ENCODE assay signal across 1 cellular context in the genomic region with DNA sequence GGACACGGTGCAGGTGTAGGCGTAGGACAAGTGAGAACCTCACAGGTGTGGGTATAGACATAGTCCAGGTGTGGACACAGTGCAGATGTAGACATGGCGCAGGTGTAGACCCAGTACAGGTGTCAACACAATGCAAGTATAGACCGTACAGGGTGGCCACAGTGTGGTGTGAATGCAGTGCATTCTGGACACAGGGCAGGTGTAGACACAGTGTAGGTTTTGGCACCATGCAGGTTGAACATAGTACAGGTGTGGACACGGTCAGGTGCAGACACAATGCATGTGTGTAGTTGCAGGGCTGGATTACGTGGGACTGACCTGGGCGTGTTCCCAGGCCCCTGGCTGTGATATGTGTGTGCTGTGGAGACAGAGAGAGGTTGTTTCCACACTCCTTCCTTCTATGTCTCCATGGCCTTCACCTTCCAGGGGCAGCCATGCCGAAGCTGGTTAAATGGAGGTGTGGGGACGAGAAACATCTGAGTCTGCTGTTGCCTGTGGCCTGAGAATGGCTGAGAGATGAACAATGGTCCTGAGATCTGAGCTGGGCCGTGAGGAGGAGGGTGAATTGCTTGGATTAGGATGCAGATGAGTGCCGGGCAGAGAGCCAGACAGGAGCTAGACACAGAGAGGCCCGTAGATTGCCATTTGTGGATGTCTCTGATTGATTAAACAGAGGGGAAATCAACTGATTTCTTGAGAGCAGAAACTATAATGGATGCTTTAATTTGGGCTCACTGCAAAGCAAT.
TF ChIP-seq lines count a peak whose summit lies in the region.

No MANE protein-coding gene starts in this region.

TF ChIP-seq in SK-N-SH treated with all-trans-retinoic acid at 6 μM for 48 hours, 23 proteins besides CTCF, POLR2A, EP300 and RAD21 (continued from another document):
- TF ChIP-seq ARNTL (CRISPR knock-in tag; IDR thresholded peaks at IDR 0.05; ENCODE audit: borderline replicate concordance, low read depth) (no peak), ESRRG (CRISPR knock-in tag; IDR thresholded peaks at IDR 0.05) (no peak)
TF ChIP-seq in SK-N-SH treated with all-trans-retinoic acid at 6 μM for 48 hours: peak in this region for 0.
